9 cellular contexts compared by ENCODE assay signal in the genomic region with DNA sequence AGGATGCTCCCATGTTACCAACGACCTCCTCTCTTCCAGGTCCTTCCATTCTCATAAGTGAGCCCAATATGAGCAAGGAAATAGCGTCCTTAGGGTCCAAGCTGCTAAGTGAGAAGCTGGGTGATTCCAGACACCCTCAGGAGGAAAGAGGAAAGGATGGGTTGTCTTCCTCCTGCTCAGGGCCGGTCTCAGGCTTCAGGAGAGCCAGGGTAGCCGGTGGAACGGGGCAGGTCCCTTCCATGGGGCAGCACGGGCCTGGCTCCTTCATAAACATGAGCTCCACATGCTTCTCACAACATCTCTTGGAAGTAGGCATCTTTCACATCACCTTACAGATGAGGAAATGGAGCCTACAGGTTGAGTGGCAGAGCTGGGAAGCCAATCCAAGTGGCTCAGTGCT. TPM values are rescaled to one million over a fixed set of nuclear protein-coding genes. Genes with fewer than 3 reads are reported as not detected.
"Had no signal": no experiment of that assay in that cellular context is flagged by ENCODE, and none has a peak within 500 bp of the region (broad histone marks: within the 10 kb centered on the region; RNA-seq: fewer than 3 reads in every experiment).

No MANE protein-coding gene starts in this region.

- H3K4me3 ChIP-seq: GM23248, HAP-1, K562 had no signal

- FAIRE-seq: HTR-8/SVneo, K562 had no signal

- H3K36me3 ChIP-seq: HAP-1 had no signal

- DNase-seq: GM23248, GOT3, H7, HFFc6, IMR-90 had no signal

- H3K9ac ChIP-seq: GM23248 had no signal

- H3K27ac ChIP-seq: GM23248 had no signal

- H3K4me1 ChIP-seq: HAP-1 had no signal

- H3K9me3 ChIP-seq: HAP-1 had no signal

- ATAC-seq: HCT116, K562 had no signal

RNA-seq across cellular contexts. Expression of a gene that starts 12.7 kb away (rescaled TPM):
- total RNA-seq: GM23248 had no signal
- polyA plus RNA-seq: GM23248 had no signal
